ENCODE assay signal across 19 cellular contexts in the genomic region with DNA sequence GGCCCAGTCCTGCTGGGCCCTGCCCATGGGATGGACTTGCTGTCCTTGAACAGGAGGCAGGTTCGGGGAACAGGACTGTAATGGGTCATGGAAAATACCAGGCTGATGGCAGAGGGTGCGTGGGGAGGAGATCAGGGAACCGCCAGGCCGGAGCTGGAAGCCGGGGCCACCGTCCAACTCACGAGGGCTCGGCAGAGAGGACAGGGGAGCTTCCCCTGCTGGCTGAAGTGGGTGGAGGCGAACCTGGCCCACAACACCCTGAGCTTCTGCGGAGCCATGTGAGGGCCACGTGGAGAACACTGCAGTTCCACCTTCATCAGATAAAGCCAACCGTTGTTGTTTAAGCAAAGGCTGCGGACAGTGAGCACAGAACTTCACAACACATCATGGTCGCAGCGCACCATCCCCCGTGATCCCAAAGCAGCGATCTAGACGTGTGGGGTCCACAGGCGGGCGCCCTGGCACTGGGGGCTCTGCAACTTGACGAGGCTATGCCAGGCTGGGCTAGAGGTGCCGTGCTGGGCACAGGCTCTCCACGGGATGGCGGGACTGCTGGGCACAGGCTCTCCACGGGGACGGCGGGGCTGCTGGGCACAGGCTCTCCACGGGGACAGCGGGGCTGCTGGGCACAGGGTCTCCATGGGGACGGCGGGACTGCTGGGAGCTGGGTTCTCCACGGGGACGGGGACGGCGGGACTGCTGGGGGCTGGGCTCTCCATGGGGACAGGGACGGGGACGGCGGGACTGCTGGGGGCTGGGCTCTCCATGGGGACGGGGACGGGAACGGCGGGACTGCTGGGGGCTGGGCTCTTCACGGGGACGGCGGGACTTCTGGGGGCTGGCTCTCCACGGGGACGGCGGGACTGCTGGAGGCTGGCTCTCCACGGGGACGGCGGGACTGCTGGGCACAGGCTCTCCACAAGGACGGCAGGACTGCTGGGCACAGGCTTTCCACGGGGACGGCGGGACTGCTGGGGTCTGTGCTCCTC.
DNase-seq lines count a peak whose midpoint lies in the region; ATAC-seq, FAIRE-seq and TF ChIP-seq lines count a peak whose summit lies in the region.
"Had no signal": no experiment of that assay in that cellular context is flagged by ENCODE, and none has a peak within 500 bp of the region (broad histone marks: within the 10 kb centered on the region; RNA-seq: fewer than 3 reads in every experiment).

No MANE protein-coding gene starts in this region.

- peaks cover 2% of the 10 kb centered on the region; the same call in 1 of the 2 replicates for H4K20me1 ChIP-seq in K562 (replicated peaks; ENCODE audit: control insufficient read depth, insufficient read depth, low read length)
- peaks cover 7% of the 10 kb centered on the region; the same call in 1 of the 2 replicates for H4K20me1 ChIP-seq in HepG2 (ENCODE audit: insufficient read depth, low read length)

- H3K9me1 ChIP-seq in K562 (ENCODE audit: control insufficient read depth, insufficient read depth, low read length): no peaks in the 10 kb centered on the region

- in situ Hi-C loops in K562 (cut with MboI): no loop called here
- in situ Hi-C loops in HepG2 (cut with HindIII; ENCODE audit: extremely low pct_ligation_motif_present, low pct_unique_long_range_greater_than_20kb): no loop called here

- H3K4me1 Mint-ChIP-seq in stimulated activated memory B cell treated with anti-CD40 and anti-IgM and Interleukin-4, amounts not matched to agents 10 μg/mL and 1 μg/mL and 100 μg/mL, for 72 hours: no peaks in the 10 kb centered on the region
- H3K4me1 Mint-ChIP-seq: CD14-positive monocyte had no signal

- no peak overlapping the region for H3K27ac Mint-ChIP-seq in stimulated activated memory B cell treated with anti-CD40 and anti-IgM and Interleukin-4, amounts not matched to agents 10 μg/mL and 1 μg/mL and 100 μg/mL, for 72 hours
- H3K27ac Mint-ChIP-seq: CD8-positive, alpha-beta T cell; HFFc6 had no signal

- H3K4me1 ChIP-seq in K562 (replicated peaks in 1 of 2; ENCODE audit: control insufficient read depth in 2 of 2, insufficient read depth in 2 of 2, low read length in 2 of 2): peaks cover 0 to 14% of the 10 kb centered on the region in 2 experiments; a peak in 1 of 5 replicates
- H3K4me1 ChIP-seq in HepG2 (ENCODE audit: insufficient read depth, low read length): no peaks in the 10 kb centered on the region

- TF ChIP-seq RAD21 in K562 (CRISPR knock-in tag; conservative IDR thresholded peaks at IDR 0.05 in 1 of 2, IDR thresholded peaks at IDR 0.05 in 1 of 2) (no peak), HepG2 (CRISPR knock-in tag; IDR thresholded peaks at IDR 0.05) (no peak)

- no peak for TF ChIP-seq CTCF in K562 (IDR thresholded peaks at IDR 0.05 in 2 of 3, conservative IDR thresholded peaks at IDR 0.05 in 1 of 3; ENCODE audit: insufficient read depth in 2 of 3, low read depth in 1 of 3, low read length in 3 of 3)
- no peak for TF ChIP-seq CTCF in HepG2 (CRISPR knock-in tag; IDR thresholded peaks at IDR 0.05)

- no peak overlapping the region for H3K9ac ChIP-seq in K562 (ENCODE audit: insufficient read depth in 1 of 2, low read depth in 2 of 2, low read length in 2 of 2)
- no peak overlapping the region for H3K9ac ChIP-seq in HepG2 (ENCODE audit: insufficient read depth, low read depth, low read length)

- peak; percentile 5 for DNase-seq in activated naive CD4-positive, alpha-beta T cell treated with anti-CD3 and anti-CD28 coated beads, Interleukin-2, amount 50 U/mL, for 16 hours
- DNase-seq in activated naive CD4-positive, alpha-beta T cell (lab: John Stamatoyannopoulos, UW): no peak
- DNase-seq in K562 (ENCODE audit: extremely low read depth in 1 of 4, low spot score in 3 of 4) (no peak), HepG2 (ENCODE audit: low spot score) (no peak), superior temporal gyrus (ENCODE audit: extremely low spot score) (no peak)
- DNase-seq: CD8-positive, alpha-beta T cell; COR-L47; DMS153; DMS79 treated with DMSO at 0.1 percent for 48 hours; EL; HCEC 1CT; HFFc6 had no signal

- WGBS in K562 (ENCODE audit: insufficient coverage, low coverage, missing lambda C conversion rate): 7% methylated on average over 39 of the region's 55 CpGs
- 87% methylated on average over 31 of the region's 55 CpGs for WGBS in HepG2 (ENCODE audit: low lambda C conversion rate)

- BruUV-seq in K562 (replicated peaks; lab: Mats Ljungman, UMichigan) (no TSS peak), HepG2 (replicated peaks; lab: Mats Ljungman, UMichigan) (no TSS peak)

- intact Hi-C loops in K562 (cut with micrococcal nuclease) (no loop called here), HepG2 (cut with micrococcal nuclease; ENCODE audit: unreplicated experiment) (no loop called here)

- H3K4me3 Mint-ChIP-seq in stimulated activated memory B cell treated with anti-CD40 and anti-IgM and Interleukin-4, amounts not matched to agents 10 μg/mL and 1 μg/mL and 100 μg/mL, for 72 hours: no peak overlapping the region
- H3K4me3 Mint-ChIP-seq: CD14-positive monocyte; CD8-positive, alpha-beta T cell; HFFc6 had no signal

- H3K36me3 Mint-ChIP-seq in stimulated activated memory B cell treated with anti-CD40 and anti-IgM and Interleukin-4, amounts not matched to agents 10 μg/mL and 1 μg/mL and 100 μg/mL, for 72 hours: no peaks in the 10 kb centered on the region
- H3K36me3 Mint-ChIP-seq: CD14-positive monocyte; CD8-positive, alpha-beta T cell had no signal

- TF ChIP-seq EP300 in K562 (IDR thresholded peaks at IDR 0.05; ENCODE audit: low read length) (no peak), HepG2 (IDR thresholded peaks at IDR 0.05; ENCODE audit: low read depth in 2 of 2, low read length in 2 of 2) (no peak), HepG2 (CRISPR knock-in tag; IDR thresholded peaks at IDR 0.05; ENCODE audit: borderline replicate concordance) (no peak)

- H3K9me3 ChIP-seq in K562 (replicated peaks; ENCODE audit: control insufficient read depth, insufficient read depth, low read depth, low read length) (no peaks in the 10 kb centered on the region), HepG2 (ENCODE audit: low read length) (no peaks in the 10 kb centered on the region)

- H3K27ac ChIP-seq in K562 (ENCODE audit: extremely low read depth, low read depth, low read length) (no peak overlapping the region), HepG2 (ENCODE audit: extremely low read length, insufficient read depth, low read length) (no peak overlapping the region)
- H3K27ac ChIP-seq: 22Rv1 had no signal

- FAIRE-seq in K562 (lab: Jason Lieb, UNC) (no peak), HepG2 (lab: Jason Lieb, UNC) (no peak)
- FAIRE-seq: D721Med, G401.6, GM12891 had no signal

- CTCF ChIA-PET in K562 (lab: Yijun Ruan, JAX; ENCODE audit: low intra/inter-chr PET ratio) (no interaction called here), HepG2 (lab: Yijun Ruan, JAX; ENCODE audit: low intra/inter-chr PET ratio, low total read pairs) (no interaction called here)

- no peaks in the 10 kb centered on the region for H3K79me2 ChIP-seq in K562 (ENCODE audit: control insufficient read depth, insufficient read depth, low read length)
- no peaks in the 10 kb centered on the region for H3K79me2 ChIP-seq in HepG2 (ENCODE audit: insufficient read depth, low read length)

- H3K36me3 ChIP-seq in K562 (ENCODE audit: control insufficient read depth, insufficient read depth, low read length) (no peaks in the 10 kb centered on the region), HepG2 (replicated peaks in 1 of 2; ENCODE audit: control insufficient read depth in 1 of 2, insufficient read depth in 2 of 2, low read length in 2 of 2) (no peaks in the 10 kb centered on the region)

- POLR2A ChIA-PET in K562 (lab: Yijun Ruan, JAX) (no interaction called here), HepG2 (lab: Yijun Ruan, JAX) (no interaction called here)

- TF ChIP-seq POLR2A in K562 (conservative IDR thresholded peaks at IDR 0.05): no peak
- no peak for TF ChIP-seq POLR2A in HepG2 (IDR thresholded peaks at IDR 0.05; ENCODE audit: insufficient read depth in 1 of 2, low read depth in 2 of 2, low read length in 2 of 2)

- ATAC-seq in K562 (no peak), HepG2 (peak; percentile 29; the same call in 1 of the 3 replicates), GM21619 (IDR thresholded peaks at IDR 0.05; ENCODE audit: unreplicated experiment) (no peak)
- ATAC-seq in stimulated activated memory B cell treated with anti-CD40 and anti-IgM and Interleukin-4, amounts not matched to agents 10 μg/mL and 1 μg/mL and 100 μg/mL, for 72 hours: peak; percentile 14
- ATAC-seq: CD8-positive, alpha-beta T cell had no signal

- peaks cover 28 to 55% of the 10 kb centered on the region in 2 experiments; a peak in 4 of 5 replicates for H3K27me3 ChIP-seq in K562 (ENCODE audit: control insufficient read depth in 2 of 2, insufficient read depth in 2 of 2, low read length in 2 of 2)
- H3K27me3 ChIP-seq in HepG2 (ENCODE audit: control insufficient read depth in 1 of 2, insufficient read depth in 2 of 2, low read length in 2 of 2): peaks cover 0 to 1% of the 10 kb centered on the region in 2 experiments; a peak in 1 of 5 replicates

- no peak overlapping the region for H3K4me3 ChIP-seq in K562
- no peak overlapping the region for H3K4me3 ChIP-seq in HepG2 (replicated peaks in 1 of 3; ENCODE audit: insufficient read depth in 1 of 3, low read depth in 2 of 3, low read length in 3 of 3)

- H3K4me2 ChIP-seq in K562 (ENCODE audit: insufficient read depth, low read length) (no peak overlapping the region), HepG2 (ENCODE audit: low read depth, low read length) (no peak overlapping the region)

- H2AFZ ChIP-seq in K562 (ENCODE audit: low read depth, low read length): no peak overlapping the region
- H2AFZ ChIP-seq in HepG2 (ENCODE audit: low read length): no peak overlapping the region

- peaks cover 4% of the 10 kb centered on the region for H3K9me3 Mint-ChIP-seq in stimulated activated memory B cell treated with anti-CD40 and anti-IgM and Interleukin-4, amounts not matched to agents 10 μg/mL and 1 μg/mL and 100 μg/mL, for 72 hours
- H3K9me3 Mint-ChIP-seq: CD8-positive, alpha-beta T cell had no signal

- no peaks in the 10 kb centered on the region for H3K27me3 Mint-ChIP-seq in stimulated activated memory B cell treated with anti-CD40 and anti-IgM and Interleukin-4, amounts not matched to agents 10 μg/mL and 1 μg/mL and 100 μg/mL, for 72 hours

TF ChIP-seq in HepG2, 621 proteins besides CTCF, POLR2A, EP300 and RAD21 (continues in another document):
- TF ChIP-seq HNF4G (IDR thresholded peaks at IDR 0.05; ENCODE audit: borderline replicate concordance, low read depth, low read length) (no peak), HNF4G (CRISPR knock-in tag; IDR thresholded peaks at IDR 0.05; ENCODE audit: borderline replicate concordance, low read depth) (no peak), ZNF737 (CRISPR knock-in tag; IDR thresholded peaks at IDR 0.05; ENCODE audit: borderline replicate concordance) (no peak), MZF1 (CRISPR knock-in tag; IDR thresholded peaks at IDR 0.05; ENCODE audit: borderline replicate concordance) (no peak), ZNF431 (CRISPR knock-in tag; IDR thresholded peaks at IDR 0.05; ENCODE audit: borderline replicate concordance, low read depth) (no peak)

Comparison
In these comparisons a context has a peak if more than half of its experiments do, and no peak if none do; other contexts are left out.
1. ATAC-seq: peak in HepG2 (single experiment) and stimulated activated memory B cell treated with anti-CD40 and anti-IgM and Interleukin-4, amounts not matched to agents 10 μg/mL and 1 μg/mL and 100 μg/mL, for 72 hours (single experiment); none in K562 (single experiment) and GM21619 (single experiment).